15 cellular contexts compared by ENCODE assay signal in the genomic region with DNA sequence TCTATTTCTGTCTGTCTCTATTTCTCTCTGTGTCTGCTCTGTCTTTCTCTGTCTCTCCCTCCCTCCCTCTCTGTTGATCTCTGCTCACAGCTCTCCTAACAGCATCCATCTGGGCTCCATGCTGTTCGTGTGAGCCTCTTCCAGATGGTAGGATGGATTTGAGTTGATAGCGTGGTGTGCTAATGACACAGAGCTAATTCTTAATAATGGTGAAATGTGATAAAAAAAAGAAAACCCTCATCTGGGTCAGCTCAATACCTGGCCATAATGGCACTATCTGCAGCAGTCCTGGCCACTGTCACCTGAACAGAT. TPM values are rescaled to one million over a fixed set of nuclear protein-coding genes. Genes with fewer than 3 reads are reported as not detected.
"Had no signal": no experiment of that assay in that cellular context is flagged by ENCODE, and none has a peak within 500 bp of the region (broad histone marks: within the 10 kb centered on the region; RNA-seq: fewer than 3 reads in every experiment).

No MANE protein-coding gene starts in this region.

- H3K9me3 ChIP-seq: suprapubic skin had no signal

- DNase-seq: activated CD4-positive, alpha-beta T cell treated with anti-CD3 and anti-CD28 coated beads for 4 hours; activated CD8-positive, alpha-beta memory T cell treated with anti-CD3 and anti-CD28 coated beads, Interleukin-2, amount 50 U/mL, for 48 hours; activated CD8-positive, alpha-beta T cell treated with anti-CD3 and anti-CD28 coated beads, Interleukin-2, amount 10 ng/mL, durations not matched to agents 7 days and 5 days; activated naive CD4-positive, alpha-beta T cell treated with anti-CD3 and anti-CD28 coated beads for 36 hours; central memory CD4-positive, alpha-beta T cell; hippocampal formation; left ventricle myocardium superior; mesenchymal stem cell; occipital lobe; stimulated activated CD4-positive, alpha-beta T cell treated with anti-CD3 and anti-CD28 coated beads, Interleukin-2, amount 100 ng/mL, for 48 hours; stimulated activated CD8-positive, alpha-beta memory T cell treated with anti-CD3 and anti-CD28 coated beads, Interleukin-4, amount 100 ng/mL, for 48 hours; stimulated activated naive CD8-positive, alpha-beta T cell treated with anti-CD3 and anti-CD28 coated beads, Interleukin-15, Interleukin-2, amounts not matched to agents 100 U/mL and 50 U/mL, for 24 hours had no signal

- H3K36me3 ChIP-seq: suprapubic skin had no signal

- H3K4me3 ChIP-seq: suprapubic skin had no signal

- H3K27me3 ChIP-seq: suprapubic skin had no signal

- H3K4me1 ChIP-seq: suprapubic skin had no signal

- H3K27ac ChIP-seq: suprapubic skin had no signal

- ATAC-seq: activated CD8-positive, alpha-beta T cell treated with anti-CD3 and anti-CD28 coated beads, Interleukin-2, amount 10 ng/mL, durations not matched to agents 7 days and 5 days; stimulated activated naive CD8-positive, alpha-beta T cell treated with anti-CD3 and anti-CD28 coated beads, Interleukin-15, Interleukin-2, amounts not matched to agents 100 U/mL and 50 U/mL, for 24 hours had no signal

RNA-seq across cellular contexts. Expression of gene TMEM132B, which starts 24.5 kb away (rescaled TPM):
- total RNA-seq: activated CD8-positive, alpha-beta T cell treated with anti-CD3 and anti-CD28 coated beads, Interleukin-2, amount 10 ng/mL, durations not matched to agents 7 days and 5 days; activated naive CD4-positive, alpha-beta T cell treated with anti-CD3 and anti-CD28 coated beads for 36 hours; activated T-helper 1 cell treated with anti-CD3 and anti-CD28 coated beads, Interleukin-12 subunit alpha, Interleukin-12 subunit beta, Interleukin-2, Interleukin-4 antibody, amounts not matched to agents 30 ng/mL and 10 ng/mL and 1 ng/mL, durations not matched to agents 14 hours and 24 hours and 36 hours; epithelial cell of proximal tubule had no signal
